Comparison of ENCODE assay signal across 16 cellular contexts in the genomic region with DNA sequence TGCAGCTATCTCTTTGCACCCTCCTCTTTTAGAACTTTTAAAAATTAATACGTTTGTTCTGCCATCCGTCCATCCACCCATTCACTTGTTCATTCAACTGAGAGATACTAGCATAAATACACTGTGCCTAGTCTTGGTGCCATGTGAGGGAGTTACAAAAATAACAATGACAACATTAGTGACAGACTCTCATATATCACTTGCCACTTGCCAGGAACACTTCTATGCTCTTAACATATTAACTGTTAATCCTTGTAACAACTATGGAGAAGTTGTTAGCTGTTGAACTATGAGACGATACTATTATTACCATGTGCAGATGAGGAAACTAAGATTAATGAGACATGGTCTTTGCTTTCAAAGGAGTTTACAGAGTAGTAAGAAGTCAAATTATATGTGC. TPM values are rescaled to one million over a fixed set of nuclear protein-coding genes. Genes with fewer than 3 reads are reported as not detected.
DNase-seq lines count a peak whose midpoint lies in the region; ATAC-seq and TF ChIP-seq lines count a peak whose summit lies in the region.
"Had no signal": no experiment of that assay in that cellular context is flagged by ENCODE, and none has a peak within 500 bp of the region (broad histone marks: within the 10 kb centered on the region; RNA-seq: fewer than 3 reads in every experiment).

No MANE protein-coding gene starts in this region.

- H3K27me3 Mint-ChIP-seq in nephron (ENCODE audit: low read depth) = no peaks in the 10 kb centered on the region
- H3K27me3 Mint-ChIP-seq: B cell had no signal

- DNase-seq in left ventricle myocardium inferior (no peak), Right ventricle myocardium inferior (ENCODE audit: missing footprints) (no peak), ascending aorta (ENCODE audit: low spot score in 2 of 2) (no peak), occipital lobe (lab: John Stamatoyannopoulos, UW) (no peak)
- DNase-seq: Calu3, DMS79 treated with DMSO at 0.1 percent for 48 hours, GF-D8, GOT3, H7, HFFc6 had no signal

- no peaks in the 10 kb centered on the region for H3K9me3 Mint-ChIP-seq in nephron
- H3K9me3 Mint-ChIP-seq: CD8-positive, alpha-beta T cell; HFFc6 had no signal

- H3K4me1 Mint-ChIP-seq in nephron = peaks cover 12% of the 10 kb centered on the region

- no peaks in the 10 kb centered on the region for H3K27me3 ChIP-seq in left ventricle myocardium inferior (ENCODE audit: low read depth)
- H3K27me3 ChIP-seq in ascending aorta = no peaks in the 10 kb centered on the region
- H3K27me3 ChIP-seq: BLaER1 treated with 17β-estradiol and CSF1 and Interleukin-3, amounts not matched to agents 10 nM and 100 nM had no signal

- H3K9me3 ChIP-seq in left ventricle myocardium inferior (replicated peaks) (no peaks in the 10 kb centered on the region), ascending aorta (no peaks in the 10 kb centered on the region)
- H3K9me3 ChIP-seq: BLaER1 treated with 17β-estradiol and CSF1 and Interleukin-3, amounts not matched to agents 10 nM and 100 nM had no signal

- ATAC-seq in Right ventricle myocardium inferior = no peak
- ATAC-seq in HG02759 (IDR thresholded peaks at IDR 0.05; ENCODE audit: unreplicated experiment) = no peak
- ATAC-seq: CD8-positive, alpha-beta T cell; HCT116 had no signal

- no peak for TF ChIP-seq CTCF in left ventricle myocardium inferior (IDR thresholded peaks at IDR 0.05; ENCODE audit: borderline replicate concordance)
- no peak for TF ChIP-seq CTCF in ascending aorta (IDR thresholded peaks at IDR 0.05)
- no peak for TF ChIP-seq CTCF in nephron (IDR thresholded peaks at IDR 0.05; ENCODE audit: unreplicated experiment in 3 of 3)

- no peak overlapping the region for H3K4me3 ChIP-seq in left ventricle myocardium inferior
- no peak overlapping the region for H3K4me3 ChIP-seq in ascending aorta
- H3K4me3 ChIP-seq: BLaER1 treated with 17β-estradiol and CSF1 and Interleukin-3, amounts not matched to agents 10 nM and 100 nM had no signal

- H3K36me3 ChIP-seq in left ventricle myocardium inferior (no peaks in the 10 kb centered on the region), ascending aorta (no peaks in the 10 kb centered on the region)
- H3K36me3 ChIP-seq: BLaER1 treated with 17β-estradiol and CSF1 and Interleukin-3, amounts not matched to agents 10 nM and 100 nM had no signal

- H3K27ac Mint-ChIP-seq in nephron = peak overlapping the region in 2 of 3 experiments; percentile 40 to 78
- H3K27ac Mint-ChIP-seq: B cell; CD8-positive, alpha-beta T cell; HFFc6 had no signal

- H3K36me3 Mint-ChIP-seq in nephron (ENCODE audit: low read depth) = no peaks in the 10 kb centered on the region
- H3K36me3 Mint-ChIP-seq: CD8-positive, alpha-beta T cell had no signal

- no peak overlapping the region for H3K4me3 Mint-ChIP-seq in nephron
- H3K4me3 Mint-ChIP-seq: B cell; CD8-positive, alpha-beta T cell; HFFc6 had no signal

- H3K4me1 ChIP-seq in left ventricle myocardium inferior (peaks cover 50% of the 10 kb centered on the region), ascending aorta (peaks cover 18 to 53% of the 10 kb centered on the region in 2 donors)

- H3K27ac ChIP-seq in left ventricle myocardium inferior (replicated peaks) (peak overlapping the region; percentile 73), ascending aorta (peak overlapping the region; percentile 82 to 86)
- H3K27ac ChIP-seq: BLaER1 treated with 17β-estradiol and CSF1 and Interleukin-3, amounts not matched to agents 10 nM and 100 nM had no signal

- intact Hi-C loops in left ventricle myocardium inferior (cut with micrococcal nuclease) = no loop called here
- intact Hi-C loops in Right ventricle myocardium inferior (cut with DNase I) = no loop called here
- intact Hi-C loops in ascending aorta (cut with DNase I) = no loop called here

RNA-seq across cellular contexts. Expression of gene RPL39L, which starts 33.6 kb away (rescaled TPM):
- total RNA-seq in left ventricle myocardium inferior = 2.9 TPM
- 5.9 TPM for total RNA-seq in Right ventricle myocardium inferior
- total RNA-seq in ascending aorta = 3.1 TPM
- total RNA-seq in occipital lobe = 16.7 TPM
